ENCODE assay signal across 11 cellular contexts in the genomic region with DNA sequence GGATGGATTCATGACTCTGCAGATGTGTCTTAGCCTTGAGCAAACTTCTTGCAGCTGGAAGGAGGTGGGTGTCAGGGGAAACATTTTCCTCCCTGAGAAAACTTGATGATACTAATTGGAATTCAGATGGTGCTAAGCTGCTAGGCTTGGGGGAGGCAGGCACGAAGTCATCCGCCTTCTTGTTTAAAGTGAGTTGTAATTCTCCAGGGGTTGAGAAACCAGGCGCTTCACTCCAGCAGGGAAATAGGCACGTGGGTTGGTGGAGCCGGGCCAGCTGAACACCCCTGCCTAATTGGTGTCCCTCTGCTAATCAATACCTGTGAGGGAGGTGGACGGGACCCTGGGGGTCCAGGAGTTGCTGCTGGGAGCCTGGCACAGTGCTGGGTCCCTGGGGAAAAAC. TPM values are rescaled to one million over a fixed set of nuclear protein-coding genes. Genes with fewer than 3 reads are reported as not detected.
"Had no signal": no experiment of that assay in that cellular context is flagged by ENCODE, and none has a peak within 500 bp of the region (broad histone marks: within the 10 kb centered on the region; RNA-seq: fewer than 3 reads in every experiment).

No MANE protein-coding gene starts in this region.

- H3K4me3 ChIP-seq: GM23338, HAP-1, K562 had no signal

- ATAC-seq: HCT116, HepG2, K562 had no signal

- H3K27ac Mint-ChIP-seq: GM23338 had no signal

- H2AFZ ChIP-seq: GM23338 had no signal

- H3K36me3 ChIP-seq: HAP-1 had no signal

- H3K27ac ChIP-seq: HL-60 had no signal

- H3K4me1 ChIP-seq: HAP-1 had no signal

- H3K4me3 Mint-ChIP-seq: GM23338 had no signal

- H3K4me2 ChIP-seq: GM23338 had no signal

- DNase-seq: H7, IMR-90, KG1 had no signal

- FAIRE-seq: HepG2, K562 had no signal

RNA-seq across cellular contexts. Expression of gene FAM181A, which starts 48.9 kb away (rescaled TPM):
- total RNA-seq: GM23338, H4, H7, HT1080, IMR-90, K562 had no signal
- polyA plus RNA-seq: GM23338, IMR-90, K562 had no signal
